8 cellular contexts compared by ENCODE assay signal in genomic region chr9:136482046-136482792, GRCh38. TPM values are rescaled to one million over a fixed set of nuclear protein-coding genes. Genes with fewer than 3 reads are reported as not detected.
A peak's percentile ranks its signal among the peaks of the same experiment; 100 is the strongest.
DNase-seq lines count a peak whose midpoint lies in the region; ATAC-seq and TF ChIP-seq lines count a peak whose summit lies in the region.

No MANE protein-coding gene starts in this region.

- 0 to 2% (median 1%) methylated on average over 15 to 39 of the region's 39 CpGs for WGBS in adrenal gland, 4 donors

- H3K4me3 ChIP-seq in left ventricle myocardium inferior (peak overlapping the region; percentile 99), adrenal gland (peak overlapping the region; percentile 40 to 98 (median 55)), iPS-18c (ENCODE audit: insufficient read depth, low read depth, low read length) (peak overlapping the region; percentile 71)

- TF ChIP-seq POLR2A in adrenal gland (IDR thresholded peaks at IDR 0.05) = no peak

- TF ChIP-seq CTCF in left ventricle myocardium inferior (IDR thresholded peaks at IDR 0.05; ENCODE audit: borderline replicate concordance) = no peak
- no peak for TF ChIP-seq CTCF in adrenal gland (IDR thresholded peaks at IDR 0.05)

- peaks cover 9% of the 10 kb centered on the region for H3K36me3 ChIP-seq in left ventricle myocardium inferior
- peaks cover 0 to 6% of the 10 kb centered on the region in 2 donors for H3K36me3 ChIP-seq in adrenal gland (replicated peaks in 1 of 2)

- no peaks in the 10 kb centered on the region for H3K27me3 ChIP-seq in left ventricle myocardium inferior (ENCODE audit: low read depth)
- H3K27me3 ChIP-seq in adrenal gland = no peaks in the 10 kb centered on the region

- H3K4me1 ChIP-seq in left ventricle myocardium inferior = peaks cover 57% of the 10 kb centered on the region
- H3K4me1 ChIP-seq in adrenal gland (replicated peaks in 1 of 2) = peaks cover 26 to 36% of the 10 kb centered on the region in 2 donors

- ATAC-seq in HG02885 (IDR thresholded peaks at IDR 0.05; ENCODE audit: poor library complexity, unreplicated experiment) = no peak

- intact Hi-C loops in left ventricle myocardium inferior (cut with micrococcal nuclease) = no loop called here
- intact Hi-C loops in cardiac septum (cut with DNase I) = no loop called here
- intact Hi-C loops in adrenal gland (cut with DNase I) = no loop called here

- H3K9me3 ChIP-seq in left ventricle myocardium inferior (replicated peaks) (no peaks in the 10 kb centered on the region), adrenal gland (replicated peaks in 1 of 3) (no peaks in the 10 kb centered on the region), iPS-18c (ENCODE audit: control insufficient read depth, insufficient read depth, low read length) (no peaks in the 10 kb centered on the region)

- peak overlapping the region; percentile 100 for H3K27ac ChIP-seq in left ventricle myocardium inferior (replicated peaks)
- H3K27ac ChIP-seq in adrenal gland = peak overlapping the region; percentile 89 to 100 (median 98)

- DNase-seq in left ventricle myocardium inferior (no peak), cardiac septum (ENCODE audit: low spot score) (no peak), NCI-H748 (lab: John Stamatoyannopoulos, UW; ENCODE audit: unreplicated experiment) (peak; percentile 40), adrenal gland (peak in 6 of 7 donors; percentile 37 to 70 (median 60)), SK-N-DZ (ENCODE audit: low spot score) (no peak)
- DNase-seq in stimulated activated CD4-positive, alpha-beta T cell treated with anti-CD3 and anti-CD28 coated beads, Interleukin-4, amount 100 ng/mL, for 24 hours = peak; percentile 42

RNA-seq across cellular contexts. Expression of gene SEC16A, which starts 0.6 kb away (rescaled TPM):
- total RNA-seq in left ventricle myocardium inferior (23.4 TPM), cardiac septum (33.7 TPM), adrenal gland (100 to 1,000 TPM in 1 of 8 donors, 10 to 100 TPM in 7; 48.4 to 107 (median 56.5) TPM)
- polyA plus RNA-seq in adrenal gland = 10 to 100 TPM; 52.0 to 81.6 (median 77.0) TPM
- 15.0 and 17.1 TPM in 2 replicates for polyA plus RNA-seq in SK-N-DZ (2014; cell fraction: cytosol; rRNA removed)
- 27.2 and 62.2 TPM in 2 replicates for polyA plus RNA-seq in SK-N-DZ (2014; cell fraction: nucleus; rRNA removed)

RNA-seq across cellular contexts. Expression of gene INPP5E, which starts 42.6 kb away (rescaled TPM):
- 10.6 TPM for total RNA-seq in left ventricle myocardium inferior
- 14.2 TPM for total RNA-seq in cardiac septum
- total RNA-seq in adrenal gland = 10 to 100 TPM in 5 of 8 donors, 1 to 10 TPM in 3; 7.5 to 17.5 (median 10.5) TPM
- 10 to 100 TPM in 2 of 3 donors, 1 to 10 TPM in 1; 2.3 to 27.1 (median 16.6) TPM for polyA plus RNA-seq in adrenal gland
- 11.3 and 19.1 TPM in 2 replicates for polyA plus RNA-seq in SK-N-DZ (2014; cell fraction: cytosol; rRNA removed)
- 72.5 and 75.4 TPM in 2 replicates for polyA plus RNA-seq in SK-N-DZ (2014; cell fraction: nucleus; rRNA removed)

Comparison
In these comparisons a context has a peak if more than half of its experiments do, and no peak if none do; other contexts are left out.
1. DNase-seq: peak in NCI-H748 (single experiment), adrenal gland (6 of 7) and stimulated activated CD4-positive, alpha-beta T cell treated with anti-CD3 and anti-CD28 coated beads, Interleukin-4, amount 100 ng/mL, for 24 hours (single experiment); none in left ventricle myocardium inferior (single experiment), cardiac septum (single experiment) and SK-N-DZ (single experiment).
2. Peak in every context shown above with its lines, with median percentiles within 50 percentile points of each other: H3K4me3 ChIP-seq.